11 cellular contexts compared by ENCODE assay signal in genomic region chrX:30597258-30598012, GRCh38. TPM values are rescaled to one million over a fixed set of nuclear protein-coding genes. Genes with fewer than 3 reads are reported as not detected.
DNase-seq lines count a peak whose midpoint lies in the region; ATAC-seq and TF ChIP-seq lines count a peak whose summit lies in the region.
"Had no signal": no experiment of that assay in that cellular context is flagged by ENCODE, and none has a peak within 500 bp of the region (broad histone marks: within the 10 kb centered on the region; RNA-seq: fewer than 3 reads in every experiment).

No MANE protein-coding gene starts in this region.

- DNase-seq in GM12865 (ENCODE audit: low read depth) (peak; percentile 69), GM20000 (ENCODE audit: low spot score) (peak; percentile 58), UCSD-AML1 (lab: John Stamatoyannopoulos, UW; ENCODE audit: unreplicated experiment) (peak; percentile 11), posterior cingulate gyrus (no peak), sigmoid colon (no peak), erythroblast (lab: John Stamatoyannopoulos, UW) (no peak), DMS153 treated with DMSO at 0.1 percent for 48 hours (lab: John Stamatoyannopoulos, UW; ENCODE audit: unreplicated experiment) (no peak)
- DNase-seq: colonic mucosa, NCI-H1105 had no signal

- WGBS in sigmoid colon, 2 donors, result 79% methylated on average over 3 of the region's 3 CpGs

- no peaks in the 10 kb centered on the region for H3K9me3 ChIP-seq in sigmoid colon
- H3K9me3 ChIP-seq: colonic mucosa had no signal

- peak; percentile 79 for ATAC-seq in HG03159 (IDR thresholded peaks at IDR 0.05; ENCODE audit: unreplicated experiment)

- TF ChIP-seq POLR2A in sigmoid colon (IDR thresholded peaks at IDR 0.05) (no peak), erythroblast (IDR thresholded peaks at IDR 0.05; ENCODE audit: low read length) (no peak)

- H3K27ac ChIP-seq in sigmoid colon, result no peak overlapping the region
- H3K27ac ChIP-seq: colonic mucosa had no signal

- H3K36me3 ChIP-seq in sigmoid colon, result no peaks in the 10 kb centered on the region
- H3K36me3 ChIP-seq: colonic mucosa had no signal

- no peak overlapping the region for H3K4me3 ChIP-seq in GM12865 (ENCODE audit: low read depth, low read length)
- H3K4me3 ChIP-seq in sigmoid colon, result no peak overlapping the region
- H3K4me3 ChIP-seq: colonic mucosa had no signal

- no peak for TF ChIP-seq EP300 in sigmoid colon (IDR thresholded peaks at IDR 0.05)

- H3K4me1 ChIP-seq in sigmoid colon, result no peaks in the 10 kb centered on the region
- H3K4me1 ChIP-seq: colonic mucosa had no signal

- intact Hi-C loops in posterior cingulate gyrus (cut with DNase I), result no loop called here
- intact Hi-C loops in sigmoid colon (cut with DNase I), result no loop called here

- no peaks in the 10 kb centered on the region for H3K27me3 ChIP-seq in sigmoid colon
- H3K27me3 ChIP-seq: colonic mucosa had no signal

- no peak for TF ChIP-seq CTCF in GM12865 (IDR thresholded peaks at IDR 0.05; ENCODE audit: insufficient read depth, low read depth, low read length, missing control alignments)
- no peak for TF ChIP-seq CTCF in GM20000 (IDR thresholded peaks at IDR 0.05; ENCODE audit: extremely low read depth, missing control alignments)
- no peak for TF ChIP-seq CTCF in sigmoid colon (IDR thresholded peaks at IDR 0.05)

RNA-seq across cellular contexts. Expression of gene TASL, which starts 19.9 kb away (rescaled TPM):
- total RNA-seq in sigmoid colon, result 1 to 10 TPM in 3 of 4 donors, not detected in 1; 1.1 to 1.5 (median 1.4) TPM
- polyA plus RNA-seq in sigmoid colon, result 1 to 10 TPM; 1.2 to 2.8 (median 1.8) TPM
- polyA plus RNA-seq: keratinocyte had no signal

RNA-seq across cellular contexts. Expression of gene GK, which starts 55.8 kb away (rescaled TPM):
- 1 to 10 TPM; 2.5 to 8.0 (median 2.7) TPM for total RNA-seq in sigmoid colon
- 10 to 100 TPM; 14.1 to 47.6 (median 18.6) TPM for polyA plus RNA-seq in sigmoid colon

Comparison
In these comparisons a context has a peak if more than half of its experiments do, and no peak if none do; other contexts are left out.
1. DNase-seq: peak in GM12865 (single experiment), GM20000 (single experiment) and UCSD-AML1 (single experiment); none in posterior cingulate gyrus (0 of 10), sigmoid colon (single experiment), erythroblast (0 of 2) and DMS153 treated with DMSO at 0.1 percent for 48 hours (single experiment).